Comparison of ENCODE assay signal across 8 cellular contexts in the genomic region with DNA sequence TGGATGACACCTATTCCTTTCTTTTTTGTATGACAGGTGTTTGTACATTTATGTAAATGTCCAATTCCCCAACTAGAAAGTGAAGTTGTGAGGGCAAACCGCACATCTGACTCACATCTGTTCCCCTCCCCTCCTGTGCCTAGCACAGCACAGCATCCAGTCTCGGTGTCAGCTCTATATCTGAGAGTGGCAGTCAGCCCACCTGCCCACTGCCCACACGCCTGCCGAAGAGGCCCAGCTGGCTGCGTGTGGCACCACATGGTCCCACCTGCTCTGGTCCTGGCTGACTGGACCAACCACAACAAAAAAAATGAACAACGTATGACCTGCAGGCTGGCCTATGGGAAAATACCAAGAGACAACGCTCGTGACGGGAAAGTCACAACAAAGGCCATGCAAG.
DNase-seq lines count a peak whose midpoint lies in the region; ATAC-seq and TF ChIP-seq lines count a peak whose summit lies in the region.

No MANE protein-coding gene starts in this region.

- TF ChIP-seq CTCF in GM12865 (IDR thresholded peaks at IDR 0.05; ENCODE audit: insufficient read depth, low read depth, low read length, missing control alignments) (no peak), gastroesophageal sphincter (IDR thresholded peaks at IDR 0.05) (no peak)

- H3K27me3 ChIP-seq in gastroesophageal sphincter = no peaks in the 10 kb centered on the region

- DNase-seq in GM12865 (ENCODE audit: low read depth) = peak; percentile 87
- no peak for DNase-seq in NCI-H1694 (lab: John Stamatoyannopoulos, UW)
- no peak for DNase-seq in iPS-NIHi7 (ENCODE audit: extremely low spot score)
- no peak for DNase-seq in hippocampal formation (lab: John Stamatoyannopoulos, UW)
- no peak for DNase-seq in A172 (ENCODE audit: low spot score)

- ATAC-seq in GM19438 (IDR thresholded peaks at IDR 0.05; ENCODE audit: low read depth, unreplicated experiment) = peak; percentile 66
- ATAC-seq in HG03139 (IDR thresholded peaks at IDR 0.05; ENCODE audit: unreplicated experiment) = peak; percentile 73
- ATAC-seq in gastroesophageal sphincter = no peak

- peaks cover 6 to 69% (median 30%) of the 10 kb centered on the region in 3 donors for H3K4me1 ChIP-seq in gastroesophageal sphincter

- 86 to 92% methylated on average over 2 to 9 of the region's 9 CpGs for whole genome bisulfite sequencing in gastroesophageal sphincter (ENCODE audit: low coverage in 1 of 2), 2 donors

- no peak for TF ChIP-seq POLR2A in gastroesophageal sphincter (IDR thresholded peaks at IDR 0.05)

- no peak overlapping the region for H3K4me3 ChIP-seq in GM12865 (ENCODE audit: low read depth, low read length)
- H3K4me3 ChIP-seq in gastroesophageal sphincter = no peak overlapping the region

- H3K9me3 ChIP-seq in gastroesophageal sphincter = no peaks in the 10 kb centered on the region

- peak overlapping the region in 3 of 4 donors; percentile 88 to 96 (median 91) for H3K27ac ChIP-seq in gastroesophageal sphincter

- no peaks in the 10 kb centered on the region for H3K36me3 ChIP-seq in gastroesophageal sphincter

- no peak for TF ChIP-seq EP300 in gastroesophageal sphincter (IDR thresholded peaks at IDR 0.05)
